ENCODE assay signal across 1 cellular context in the genomic region with DNA sequence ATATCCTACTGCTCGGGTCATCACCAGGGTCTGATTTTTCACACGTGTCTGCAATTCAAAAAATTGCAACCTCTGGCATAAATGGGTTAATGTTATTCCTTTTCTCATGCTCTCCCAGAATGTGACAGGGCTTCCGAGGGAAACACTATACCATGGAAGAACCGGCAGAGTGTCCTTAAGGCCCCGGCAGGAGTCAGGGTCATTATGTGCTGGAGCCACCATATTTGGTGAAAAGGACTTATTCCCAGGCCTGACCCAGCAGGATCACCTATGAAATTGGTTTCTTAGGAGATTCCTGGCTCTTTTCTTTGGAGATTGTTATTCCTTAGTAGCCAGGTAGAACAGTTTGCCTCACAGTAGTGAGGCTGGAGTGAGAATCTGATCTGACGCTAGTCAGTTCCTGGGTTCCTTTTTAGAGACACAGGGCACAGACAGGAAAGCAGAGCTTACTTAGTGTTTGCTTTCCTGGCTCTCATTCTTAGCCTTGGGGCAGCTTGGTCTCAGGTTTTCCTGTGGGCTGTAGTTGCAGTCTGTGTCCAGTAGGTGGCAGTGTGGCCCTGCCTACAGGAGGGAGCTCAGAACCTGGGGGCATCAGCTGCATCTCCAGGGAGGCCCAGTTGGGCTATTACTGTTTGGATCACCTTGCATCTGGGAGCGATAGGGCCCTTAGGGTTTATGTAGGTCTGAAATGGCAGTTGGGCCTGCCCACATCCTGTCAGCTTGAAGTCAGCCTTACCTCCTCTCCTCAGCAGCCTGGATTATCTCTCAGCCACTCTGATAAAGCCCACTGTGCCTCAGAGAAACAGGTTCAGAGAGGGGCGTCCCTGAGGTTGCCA.
TF ChIP-seq lines count a peak whose summit lies in the region.

No MANE protein-coding gene starts in this region.

TF ChIP-seq in SK-N-SH treated with all-trans-retinoic acid at 6 μM for 48 hours, 23 proteins besides CTCF, POLR2A, EP300 and RAD21 (continued from another document):
- no peak for TF ChIP-seq CREB5 (CRISPR knock-in tag; IDR thresholded peaks at IDR 0.05; ENCODE audit: low read depth)
- TF ChIP-seq ARNTL (CRISPR knock-in tag; IDR thresholded peaks at IDR 0.05; ENCODE audit: borderline replicate concordance, low read depth) = no peak
- TF ChIP-seq CSDC2 (CRISPR knock-in tag; IDR thresholded peaks at IDR 0.05) = no peak
